ENCODE assay signal across 21 cellular contexts in genomic region chr13:108987945-108988344, GRCh38.
"Had no signal": no experiment of that assay in that cellular context is flagged by ENCODE, and none has a peak within 500 bp of the region (broad histone marks: within the 10 kb centered on the region; RNA-seq: fewer than 3 reads in every experiment).

No MANE protein-coding gene starts in this region.

- H3K27ac Mint-ChIP-seq: activated naive CD8-positive, alpha-beta T cell treated with anti-CD3 and anti-CD28 coated beads for 36 hours; nephron; stimulated activated memory B cell treated with anti-CD40 and anti-IgM and Interleukin-4, amounts not matched to agents 10 μg/mL and 1 μg/mL and 100 μg/mL, for 72 hours; T-helper 1 cell treated with Interleukin-12 subunit alpha and Interleukin-12 subunit beta and Interleukin-4 antibody, amounts not matched to agents 30 μg/mL and 1 μg/mL, for 36 hours had no signal

- H3K27me3 ChIP-seq: ovary, stomach, uterus had no signal

- H3K4me3 ChIP-seq: left ventricle myocardium inferior, ovary, skin epidermis, stomach, uterus had no signal

- DNase-seq: activated CD4-positive, alpha-beta T cell treated with anti-CD3 and anti-CD28 coated beads for 4 hours; activated CD4-positive, alpha-beta T cell treated with anti-CD3 and anti-CD28 coated beads, Interleukin-2, amount 50 U/mL, for 48 hours; activated CD4-positive, CD25-positive, alpha-beta regulatory T cell; activated naive CD4-positive, alpha-beta T cell treated with Interleukin-2 at 50 U/mL for 16 hours; activated naive CD8-positive, alpha-beta T cell treated with anti-CD3 and anti-CD28 coated beads for 36 hours; activated T-cell treated with anti-CD3 and anti-CD28 coated beads, Interleukin-2, amount 50 U/mL, for 48 hours; amygdala; cerebellar nuclear complex; erythroblast; left ventricle myocardium inferior; ovary; right cardiac atrium; stimulated activated CD4-positive, alpha-beta T cell treated with anti-CD3 and anti-CD28 coated beads, Interleukin-2, amount 100 ng/mL, for 24 hours; stomach; T1000; trophoblast cell; uterus had no signal

- H3K9me3 ChIP-seq: left ventricle myocardium inferior, ovary, stomach, uterus had no signal

- H3K4me1 Mint-ChIP-seq: activated naive CD8-positive, alpha-beta T cell treated with anti-CD3 and anti-CD28 coated beads for 36 hours; nephron; stimulated activated memory B cell treated with anti-CD40 and anti-IgM and Interleukin-4, amounts not matched to agents 10 μg/mL and 1 μg/mL and 100 μg/mL, for 72 hours had no signal

- H3K4me1 ChIP-seq: left ventricle myocardium inferior, stomach, uterus had no signal

- H3K36me3 ChIP-seq: left ventricle myocardium inferior, ovary, stomach, uterus had no signal

- H3K27ac ChIP-seq: left ventricle myocardium inferior, ovary, skin epidermis, stomach, uterus had no signal

- H3K4me3 Mint-ChIP-seq: activated naive CD8-positive, alpha-beta T cell treated with anti-CD3 and anti-CD28 coated beads for 36 hours; nephron; stimulated activated memory B cell treated with anti-CD40 and anti-IgM and Interleukin-4, amounts not matched to agents 10 μg/mL and 1 μg/mL and 100 μg/mL, for 72 hours; T-helper 1 cell treated with Interleukin-12 subunit alpha and Interleukin-12 subunit beta and Interleukin-4 antibody, amounts not matched to agents 30 μg/mL and 1 μg/mL, for 36 hours had no signal

- H3K36me3 Mint-ChIP-seq: activated naive CD8-positive, alpha-beta T cell treated with anti-CD3 and anti-CD28 coated beads for 36 hours; stimulated activated memory B cell treated with anti-CD40 and anti-IgM and Interleukin-4, amounts not matched to agents 10 μg/mL and 1 μg/mL and 100 μg/mL, for 72 hours had no signal

- H3K9me3 Mint-ChIP-seq: activated naive CD8-positive, alpha-beta T cell treated with anti-CD3 and anti-CD28 coated beads for 36 hours; nephron; T-helper 1 cell treated with Interleukin-12 subunit alpha and Interleukin-12 subunit beta and Interleukin-4 antibody, amounts not matched to agents 30 μg/mL and 1 μg/mL, for 36 hours had no signal
